17 cellular contexts compared by ENCODE assay signal in the genomic region with DNA sequence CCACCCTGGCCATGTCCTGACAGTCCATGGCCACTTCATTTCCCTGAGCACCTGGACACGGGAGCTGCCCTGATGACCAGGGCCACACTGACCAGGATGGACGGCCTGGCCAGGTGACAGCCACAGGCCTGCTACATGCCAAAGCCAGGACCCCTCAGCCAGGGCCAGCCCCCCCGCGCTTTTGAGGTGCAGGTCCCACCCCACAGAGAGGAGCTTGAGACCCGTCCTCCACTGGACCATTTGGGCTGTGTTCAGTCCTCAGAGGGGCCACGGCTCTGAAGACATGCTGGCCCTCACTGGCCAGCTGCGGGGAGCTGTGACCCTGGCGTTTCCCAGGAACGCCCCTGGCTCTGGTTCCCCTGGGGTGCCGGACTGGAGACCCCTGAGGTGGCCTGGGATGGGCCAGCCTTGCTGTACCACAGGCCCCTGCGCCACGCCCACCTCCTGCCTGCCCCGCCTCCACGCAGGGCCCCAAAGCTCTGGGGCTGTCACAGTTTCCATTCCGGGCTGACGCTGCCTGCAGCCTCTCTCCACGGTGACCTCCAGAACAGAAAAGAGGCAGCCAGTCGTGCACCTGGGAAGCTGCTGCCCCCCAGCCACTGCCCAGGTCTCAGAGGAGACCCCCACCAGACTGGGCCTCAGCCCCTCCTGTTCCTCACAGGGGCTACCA. TPM values are rescaled to one million over a fixed set of nuclear protein-coding genes. Genes with fewer than 3 reads are reported as not detected.
A peak's percentile ranks its signal among the peaks of the same experiment; 100 is the strongest.
DNase-seq lines count a peak whose midpoint lies in the region; ATAC-seq and TF ChIP-seq lines count a peak whose summit lies in the region.
"Had no signal": no experiment of that assay in that cellular context is flagged by ENCODE, and none has a peak within 500 bp of the region (broad histone marks: within the 10 kb centered on the region; RNA-seq: fewer than 3 reads in every experiment).

No MANE protein-coding gene starts in this region.

- no peak for DNase-seq in activated CD4-positive, alpha-beta T cell treated with anti-CD3 and anti-CD28 coated beads, Interleukin-2, amount 10 ng/mL, durations not matched to agents 24 days and 14 days
- DNase-seq in activated CD4-positive, alpha-beta T cell treated with anti-CD3 and anti-CD28 coated beads, Interleukin-2, amount 50 U/mL, for 1 hour: no peak
- DNase-seq in GM13976 (ENCODE audit: low spot score) (peak; percentile 56), mucosa of descending colon (peak; percentile 19 to 57 (median 47)), DMS153 treated with DMSO at 0.1 percent for 48 hours (lab: John Stamatoyannopoulos, UW; ENCODE audit: unreplicated experiment) (no peak)
- DNase-seq in activated CD4-positive, alpha-beta memory T cell treated with anti-CD3 and anti-CD28 coated beads, Interleukin-2, amount 10 ng/mL, durations not matched to agents 7 days and 5 days: peak; percentile 36
- DNase-seq in activated CD8-positive, alpha-beta memory T cell treated with anti-CD3 and anti-CD28 coated beads for 24 hours: no peak
- DNase-seq: ACHN; endodermal cell; NCI-H1092 treated with DMSO at 0.1 percent for 48 hours; SIG-M5; stimulated activated CD4-positive, alpha-beta T cell treated with anti-CD3 and anti-CD28 coated beads, Interleukin-4, amount 100 ng/mL, for 24 hours had no signal

- peaks cover 13% of the 10 kb centered on the region for H3K4me1 Mint-ChIP-seq in activated CD4-positive, alpha-beta T cell treated with anti-CD3 and anti-CD28 coated beads, Interleukin-2, amount 10 ng/mL, durations not matched to agents 24 days and 14 days
- peaks cover 31% of the 10 kb centered on the region for H3K4me1 Mint-ChIP-seq in activated CD4-positive, alpha-beta memory T cell treated with anti-CD3 and anti-CD28 coated beads, Interleukin-2, amount 10 ng/mL, durations not matched to agents 7 days and 5 days
- H3K4me1 Mint-ChIP-seq: endodermal cell had no signal

- POLR2A ChIA-PET in activated CD4-positive, alpha-beta memory T cell treated with anti-CD3 and anti-CD28 coated beads, Interleukin-2, amount 10 ng/mL, durations not matched to agents 7 days and 5 days (lab: Charles Lee): interaction anchor here (1.4 to 3.9 kb wide), 4 partner anchors 29 to 218 kb away, joined by 3 to 28 read pairs (median 10); a partner anchor contains a TSS

- intact Hi-C loops in activated CD4-positive, alpha-beta T cell treated with anti-CD3 and anti-CD28 coated beads, Interleukin-2, amount 10 ng/mL, durations not matched to agents 24 days and 14 days (cut with micrococcal nuclease): loop anchor here (5.0 kb wide), 1 partner anchor 147 kb away; a partner anchor contains a TSS
- intact Hi-C loops in mucosa of descending colon (cut with DNase I, micrococcal nuclease): loop anchor here (10.0 kb wide), 2 partner anchors 59 to 169 kb away; no protein-coding TSS in a partner anchor

- H3K36me3 Mint-ChIP-seq in activated CD4-positive, alpha-beta T cell treated with anti-CD3 and anti-CD28 coated beads, Interleukin-2, amount 10 ng/mL, durations not matched to agents 24 days and 14 days (ENCODE audit: low read depth): no peaks in the 10 kb centered on the region
- H3K36me3 Mint-ChIP-seq in activated CD4-positive, alpha-beta memory T cell treated with anti-CD3 and anti-CD28 coated beads, Interleukin-2, amount 10 ng/mL, durations not matched to agents 7 days and 5 days (ENCODE audit: low read depth): no peaks in the 10 kb centered on the region
- H3K36me3 Mint-ChIP-seq: activated naive CD8-positive, alpha-beta T cell had no signal

- H3K27me3 Mint-ChIP-seq in activated CD4-positive, alpha-beta T cell treated with anti-CD3 and anti-CD28 coated beads, Interleukin-2, amount 10 ng/mL, durations not matched to agents 24 days and 14 days: peaks cover 18% of the 10 kb centered on the region
- peaks cover 26% of the 10 kb centered on the region for H3K27me3 Mint-ChIP-seq in activated CD4-positive, alpha-beta memory T cell treated with anti-CD3 and anti-CD28 coated beads, Interleukin-2, amount 10 ng/mL, durations not matched to agents 7 days and 5 days

- H3K9me3 ChIP-seq in mucosa of descending colon: no peaks in the 10 kb centered on the region
- H3K9me3 ChIP-seq: HAP-1, right lobe of liver, tibial nerve had no signal

- no peak overlapping the region for H3K4me3 ChIP-seq in mucosa of descending colon
- H3K4me3 ChIP-seq: HAP-1, right lobe of liver, tibial nerve had no signal

- peak overlapping the region; percentile 76 for H3K4me3 Mint-ChIP-seq in activated CD4-positive, alpha-beta T cell treated with anti-CD3 and anti-CD28 coated beads, Interleukin-2, amount 10 ng/mL, durations not matched to agents 24 days and 14 days
- no peak overlapping the region for H3K4me3 Mint-ChIP-seq in activated CD4-positive, alpha-beta memory T cell treated with anti-CD3 and anti-CD28 coated beads, Interleukin-2, amount 10 ng/mL, durations not matched to agents 7 days and 5 days
- H3K4me3 Mint-ChIP-seq: endodermal cell had no signal

- in situ Hi-C loops in GM13976 (cut with MboI; ENCODE audit: low sequenced_read_pairs, unreplicated experiment): loop anchor here (10.0 kb wide), 1 partner anchor 169 kb away; no protein-coding TSS in a partner anchor

- CTCF ChIA-PET in activated CD4-positive, alpha-beta memory T cell treated with anti-CD3 and anti-CD28 coated beads, Interleukin-2, amount 10 ng/mL, durations not matched to agents 7 days and 5 days (lab: Charles Lee): interaction anchor here (0.7 to 4.2 kb wide), 10 partner anchors 10 to 177 kb away, joined by 3 to 34 read pairs (median 4); a partner anchor contains a TSS

- no peaks in the 10 kb centered on the region for H3K36me3 ChIP-seq in mucosa of descending colon (ENCODE audit: low read depth)
- H3K36me3 ChIP-seq: HAP-1 had no signal

- H3K4me1 ChIP-seq in mucosa of descending colon (ENCODE audit: low read depth): peaks cover 38% of the 10 kb centered on the region
- H3K4me1 ChIP-seq: right lobe of liver had no signal

- no peak overlapping the region for H3K27ac Mint-ChIP-seq in activated CD4-positive, alpha-beta T cell treated with anti-CD3 and anti-CD28 coated beads, Interleukin-2, amount 10 ng/mL, durations not matched to agents 24 days and 14 days
- no peak overlapping the region for H3K27ac Mint-ChIP-seq in activated CD4-positive, alpha-beta memory T cell treated with anti-CD3 and anti-CD28 coated beads, Interleukin-2, amount 10 ng/mL, durations not matched to agents 7 days and 5 days
- H3K27ac Mint-ChIP-seq: activated naive CD8-positive, alpha-beta T cell; endodermal cell had no signal

- H3K9me3 Mint-ChIP-seq in activated CD4-positive, alpha-beta T cell treated with anti-CD3 and anti-CD28 coated beads, Interleukin-2, amount 10 ng/mL, durations not matched to agents 24 days and 14 days: no peaks in the 10 kb centered on the region
- no peaks in the 10 kb centered on the region for H3K9me3 Mint-ChIP-seq in activated CD4-positive, alpha-beta memory T cell treated with anti-CD3 and anti-CD28 coated beads, Interleukin-2, amount 10 ng/mL, durations not matched to agents 7 days and 5 days
- H3K9me3 Mint-ChIP-seq: endodermal cell had no signal

- no peak for TF ChIP-seq CTCF in GM13976 (IDR thresholded peaks at IDR 0.05; ENCODE audit: borderline replicate concordance, control extremely low read depth, extremely low read depth, insufficient read depth, missing control alignments)
- TF ChIP-seq CTCF in mucosa of descending colon (IDR thresholded peaks at IDR 0.05): no peak

- no peak for ATAC-seq in mucosa of descending colon
- ATAC-seq in GM21529 (IDR thresholded peaks at IDR 0.05; ENCODE audit: unreplicated experiment): no peak
- ATAC-seq: right lobe of liver had no signal

RNA-seq across cellular contexts. Expression of a gene that starts 18.2 kb away (rescaled TPM):
- total RNA-seq in activated CD4-positive, alpha-beta T cell treated with anti-CD3 and anti-CD28 coated beads, Interleukin-2, amount 10 ng/mL, durations not matched to agents 24 days and 14 days: 15.3 and 19.8 TPM in 2 replicates
- total RNA-seq in activated CD4-positive, alpha-beta memory T cell treated with anti-CD3 and anti-CD28 coated beads, Interleukin-2, amount 10 ng/mL, durations not matched to agents 7 days and 5 days: 10 to 100 TPM; 16.2 to 19.4 TPM
- 100 to 1,000 TPM; 176 to 335 (median 253) TPM for total RNA-seq in mucosa of descending colon

RNA-seq across cellular contexts. Expression of a gene that starts 23.1 kb away (rescaled TPM):
- 265 and 279 TPM in 2 replicates for total RNA-seq in activated CD4-positive, alpha-beta T cell treated with anti-CD3 and anti-CD28 coated beads, Interleukin-2, amount 10 ng/mL, durations not matched to agents 24 days and 14 days
- 100 to 1,000 TPM; 215 to 224 TPM for total RNA-seq in activated CD4-positive, alpha-beta memory T cell treated with anti-CD3 and anti-CD28 coated beads, Interleukin-2, amount 10 ng/mL, durations not matched to agents 7 days and 5 days
- total RNA-seq in mucosa of descending colon: 100 to 1,000 TPM; 101 to 158 (median 128) TPM

RNA-seq across cellular contexts. Expression of a gene that starts 28.6 kb away (rescaled TPM):
- 12.3 and 12.5 TPM in 2 replicates for total RNA-seq in activated CD4-positive, alpha-beta T cell treated with anti-CD3 and anti-CD28 coated beads, Interleukin-2, amount 10 ng/mL, durations not matched to agents 24 days and 14 days
- 10 to 100 TPM; 22.6 to 25.3 TPM for total RNA-seq in activated CD4-positive, alpha-beta memory T cell treated with anti-CD3 and anti-CD28 coated beads, Interleukin-2, amount 10 ng/mL, durations not matched to agents 7 days and 5 days
- total RNA-seq in mucosa of descending colon: 10 to 100 TPM; 31.6 to 43.1 (median 38.0) TPM

RNA-seq across cellular contexts. Expression of a gene that starts 29.2 kb away (rescaled TPM):
- 66.3 and 73.9 TPM in 2 replicates for total RNA-seq in activated CD4-positive, alpha-beta T cell treated with anti-CD3 and anti-CD28 coated beads, Interleukin-2, amount 10 ng/mL, durations not matched to agents 24 days and 14 days
- total RNA-seq in activated CD4-positive, alpha-beta memory T cell treated with anti-CD3 and anti-CD28 coated beads, Interleukin-2, amount 10 ng/mL, durations not matched to agents 7 days and 5 days: 10 to 100 TPM; 33.0 to 34.2 TPM
- total RNA-seq in mucosa of descending colon: 10 to 100 TPM; 25.1 to 35.7 (median 25.9) TPM

RNA-seq across cellular contexts. Expression of a gene that starts 53.1 kb away (rescaled TPM):
- total RNA-seq in activated CD4-positive, alpha-beta T cell treated with anti-CD3 and anti-CD28 coated beads, Interleukin-2, amount 10 ng/mL, durations not matched to agents 24 days and 14 days: 81.7 and 82.2 TPM in 2 replicates
- 10 to 100 TPM; 48.6 to 52.9 TPM for total RNA-seq in activated CD4-positive, alpha-beta memory T cell treated with anti-CD3 and anti-CD28 coated beads, Interleukin-2, amount 10 ng/mL, durations not matched to agents 7 days and 5 days
- total RNA-seq in mucosa of descending colon: 10 to 100 TPM; 51.9 to 58.8 (median 57.4) TPM

Comparison
In these comparisons a context has a peak if more than half of its experiments do, and no peak if none do; other contexts are left out.
1. DNase-seq: peak in GM13976 (single experiment), activated CD4-positive, alpha-beta memory T cell treated with anti-CD3 and anti-CD28 coated beads, Interleukin-2, amount 10 ng/mL, durations not matched to agents 7 days and 5 days (single experiment) and mucosa of descending colon (3 of 3); none in activated CD4-positive, alpha-beta T cell treated with anti-CD3 and anti-CD28 coated beads, Interleukin-2, amount 10 ng/mL, durations not matched to agents 24 days and 14 days (single experiment), activated CD4-positive, alpha-beta T cell treated with anti-CD3 and anti-CD28 coated beads, Interleukin-2, amount 50 U/mL, for 1 hour (single experiment), DMS153 treated with DMSO at 0.1 percent for 48 hours (single experiment) and activated CD8-positive, alpha-beta memory T cell treated with anti-CD3 and anti-CD28 coated beads for 24 hours (single experiment).